In genomic region chr7:42096262-42096661, GRCh38 we compare ENCODE assay signal across 22 cellular contexts.
DNase-seq lines count a peak whose midpoint lies in the region; ATAC-seq and TF ChIP-seq lines count a peak whose summit lies in the region.
"Had no signal": no experiment of that assay in that cellular context is flagged by ENCODE, and none has a peak within 500 bp of the region (broad histone marks: within the 10 kb centered on the region; RNA-seq: fewer than 3 reads in every experiment).

No MANE protein-coding gene starts in this region.

- H3K4me1 ChIP-seq in left ventricle myocardium inferior: peaks cover 29% of the 10 kb centered on the region
- peaks cover 19% of the 10 kb centered on the region for H3K4me1 ChIP-seq in rectal smooth muscle tissue (ENCODE audit: control insufficient read depth, insufficient read depth, low read length)
- H3K4me1 ChIP-seq: prostate gland had no signal

- H3K9me3 ChIP-seq in left ventricle myocardium inferior (replicated peaks): no peaks in the 10 kb centered on the region
- H3K9me3 ChIP-seq: colonic mucosa, prostate gland had no signal

- ATAC-seq in HG03460 (IDR thresholded peaks at IDR 0.05; ENCODE audit: unreplicated experiment) (no peak), HG02840 (IDR thresholded peaks at IDR 0.05; ENCODE audit: low FRiP score, unreplicated experiment) (no peak)
- ATAC-seq: activated T-cell treated with anti-CD3 and anti-CD28 coated beads, Interleukin-2, amount 50 U/mL, for 4 hours; stimulated activated naive B cell treated with anti-CD40 and anti-IgM and Interleukin-4, amounts not matched to agents 10 μg/mL and 1 μg/mL and 100 μg/mL, for 72 hours; T-helper 17 cell had no signal

- CTCF ChIA-PET in RWPE1 (lab: Yijun Ruan, JAX): interaction anchor here (0.6 kb wide), 1 partner anchor 727 kb away, joined by 4 read pairs; no protein-coding TSS in a partner anchor

- DNase-seq in RWPE1 (ENCODE audit: low spot score) (no peak), left ventricle myocardium inferior (no peak), DMS79 treated with DMSO at 0.1 percent for 48 hours (lab: John Stamatoyannopoulos, UW) (no peak), AG08396 (ENCODE audit: low spot score) (no peak)
- DNase-seq: activated CD4-positive, alpha-beta memory T cell treated with anti-CD3 and anti-CD28 coated beads, Interleukin-2, amount 10 ng/mL, durations not matched to agents 7 days and 5 days; activated naive CD4-positive, alpha-beta T cell treated with anti-CD3 and anti-CD28 coated beads, Interleukin-2, amount 50 U/mL, for 16 hours; activated T-cell treated with anti-CD3 and anti-CD28 coated beads, Interleukin-2, amount 50 U/mL, for 4 hours; colonic mucosa; COR-L47; naive B cell; NCI-H2029 treated with DMSO at 0.1 percent for 48 hours; NCI-H510A; SIG-M5; stimulated activated CD4-positive, alpha-beta T cell treated with anti-CD3 and anti-CD28 coated beads, Interleukin-15, amount 100 ng/mL, for 24 hours; stimulated activated naive B cell treated with anti-CD40 and anti-IgM and Interleukin-4, amounts not matched to agents 10 μg/mL and 1 μg/mL and 100 μg/mL, for 72 hours; T-helper 17 cell; trophoblast cell had no signal

- POLR2A ChIA-PET in RWPE1 (lab: Yijun Ruan, JAX; ENCODE audit: low non-redundant PET): no interaction called here

- TF ChIP-seq CTCF in C4-2B (conservative IDR thresholded peaks at IDR 0.05) (no peak), RWPE1 (conservative IDR thresholded peaks at IDR 0.05; ENCODE audit: low read depth) (no peak), left ventricle myocardium inferior (IDR thresholded peaks at IDR 0.05; ENCODE audit: borderline replicate concordance) (no peak)

- no peaks in the 10 kb centered on the region for H3K36me3 ChIP-seq in left ventricle myocardium inferior
- no peaks in the 10 kb centered on the region for H3K36me3 ChIP-seq in rectal smooth muscle tissue (ENCODE audit: control insufficient read depth, insufficient read depth, low read length)
- H3K36me3 ChIP-seq: colonic mucosa, prostate gland had no signal

- H3K4me3 ChIP-seq in left ventricle myocardium inferior (no peak overlapping the region), rectal smooth muscle tissue (ENCODE audit: low read length) (no peak overlapping the region)
- H3K4me3 ChIP-seq: colonic mucosa, prostate gland had no signal

- H3K27me3 ChIP-seq in left ventricle myocardium inferior (ENCODE audit: low read depth): no peaks in the 10 kb centered on the region
- H3K27me3 ChIP-seq in rectal smooth muscle tissue (ENCODE audit: control insufficient read depth, insufficient read depth, low read length): no peaks in the 10 kb centered on the region
- H3K27me3 ChIP-seq: colonic mucosa had no signal

- peak overlapping the region; percentile 25; the same call in 1 of the 2 replicates for H3K27ac ChIP-seq in C4-2B
- peak overlapping the region; percentile 61 for H3K27ac ChIP-seq in RWPE1
- peak overlapping the region; percentile 66 for H3K27ac ChIP-seq in left ventricle myocardium inferior (replicated peaks)
- peak overlapping the region; percentile 56 for H3K27ac ChIP-seq in rectal smooth muscle tissue (ENCODE audit: low read depth, low read length)
- H3K27ac ChIP-seq: colonic mucosa, prostate gland had no signal

- no peak overlapping the region for H3K9ac ChIP-seq in rectal smooth muscle tissue (ENCODE audit: low read length)

- intact Hi-C loops in left ventricle myocardium inferior (cut with micrococcal nuclease): no loop called here
